ENCODE assay signal across 21 cellular contexts in the genomic region with DNA sequence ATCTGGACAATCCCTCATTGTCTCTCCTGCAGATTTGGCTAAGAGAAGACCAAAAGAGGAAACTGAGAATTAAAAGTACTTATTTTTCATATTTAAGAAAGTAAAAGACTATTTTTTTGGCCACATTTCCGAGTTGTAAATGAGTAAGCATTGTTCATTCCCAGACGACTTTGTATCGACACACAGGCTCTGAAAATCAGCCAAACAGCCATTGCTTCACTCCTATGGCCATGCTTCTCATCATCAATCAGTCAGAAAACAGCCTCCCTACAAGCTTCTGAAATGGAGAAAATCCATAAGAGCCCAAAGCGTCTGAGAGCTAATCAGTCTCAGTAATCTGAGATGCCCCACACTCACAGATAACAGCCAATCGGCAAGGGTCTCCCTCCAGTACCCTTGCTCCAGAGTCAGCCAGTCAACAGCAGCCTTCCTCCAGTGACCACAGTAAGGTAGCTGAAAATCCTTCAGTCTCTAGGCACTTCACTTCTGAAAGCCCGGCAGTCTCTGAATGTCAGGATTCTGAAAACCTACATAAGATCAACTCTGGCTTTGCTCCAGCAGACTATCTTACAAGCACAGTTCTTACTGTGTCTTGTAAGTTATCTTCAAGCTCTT. TPM values are rescaled to one million over a fixed set of nuclear protein-coding genes. Genes with fewer than 3 reads are reported as not detected.
A peak's percentile ranks its signal among the peaks of the same experiment; 100 is the strongest.
DNase-seq lines count a peak whose midpoint lies in the region; ATAC-seq, FAIRE-seq and TF ChIP-seq lines count a peak whose summit lies in the region.
"Had no signal": no experiment of that assay in that cellular context is flagged by ENCODE, and none has a peak within 500 bp of the region (broad histone marks: within the 10 kb centered on the region; RNA-seq: fewer than 3 reads in every experiment).

No MANE protein-coding gene starts in this region.

- H3K4me3 ChIP-seq in DOHH2 (ENCODE audit: low read length) (peak overlapping the region; percentile 36), Karpas-422 (ENCODE audit: low read length) (0 out of 2 replicates have a peak overlapping the region, but pooled peaks have one; percentile 11), H1 (ENCODE audit: extremely low read depth in 1 of 4, insufficient read depth in 2 of 4, low read depth in 3 of 4, low read length in 4 of 4) (no peak overlapping the region)
- H3K4me3 ChIP-seq: BLaER1, thyroid gland had no signal

- no peak overlapping the region for H4K5ac ChIP-seq in H1 (ENCODE audit: insufficient read length, low read depth, low read length)

- H2BK12ac ChIP-seq in H1 (ENCODE audit: low read depth, low read length), result no peak overlapping the region

- CTCF ChIA-PET in H1 (lab: Charles Lee; ENCODE audit: partially characterized antibody), result interaction anchor here (0.7 to 7.1 kb wide), 8 partner anchors 8 to 416 kb away, joined by 3 to 78 read pairs (median 3); no protein-coding TSS in a partner anchor

- no peak overlapping the region for H2BK20ac ChIP-seq in H1 (ENCODE audit: low read length)

- H3K36me3 ChIP-seq in DOHH2 (ENCODE audit: control insufficient read depth, low read length), result no peaks in the 10 kb centered on the region
- H3K36me3 ChIP-seq in Karpas-422 (ENCODE audit: insufficient read depth, low read length), result no peaks in the 10 kb centered on the region
- H3K36me3 ChIP-seq in H1 (ENCODE audit: control insufficient read depth in 2 of 4, insufficient read depth in 4 of 4, low read length in 3 of 4), result no peaks in the 10 kb centered on the region
- H3K36me3 ChIP-seq: BLaER1, thyroid gland had no signal

- H3K4me2 ChIP-seq in DOHH2 (ENCODE audit: low read length) (peak overlapping the region; percentile 77), Karpas-422 (ENCODE audit: low read depth, low read length, poor library complexity, severe bottlenecking) (peak overlapping the region; percentile 54), H1 (ENCODE audit: insufficient read depth in 1 of 2, low read depth in 2 of 2, low read length in 2 of 2) (peak overlapping the region; percentile 28 to 39; a peak in 3 of 4 replicates)
- H3K4me2 ChIP-seq: BLaER1, KMS-11 had no signal

- DNase-seq in Karpas-422 (peak; percentile 58), H1 (ENCODE audit: low read depth in 1 of 2, low spot score in 2 of 2) (peak; percentile 15 to 59), left lobe of liver (ENCODE audit: low spot score) (no peak), Right ventricle myocardium superior (no peak), GM19240 (ENCODE audit: insufficient read length, low spot score) (no peak)
- DNase-seq: activated CD4-positive, alpha-beta T cell treated with anti-CD3 and anti-CD28 coated beads for 48 hours; head of caudate nucleus; NCI-H1930; NCI-H446; stimulated activated naive B cell treated with anti-CD40 and anti-IgM and Interleukin-4, amounts not matched to agents 10 μg/mL and 1 μg/mL and 100 μg/mL, for 72 hours; thyroid gland had no signal

- TF ChIP-seq EP300 in H1 (IDR thresholded peaks at IDR 0.05; ENCODE audit: borderline replicate concordance in 1 of 2, low read depth in 2 of 2, low read length in 2 of 2), result no peak

- ATAC-seq in left lobe of liver (peak; percentile 51), GM21528 (IDR thresholded peaks at IDR 0.05; ENCODE audit: low FRiP score, unreplicated experiment) (no peak), Right ventricle myocardium superior (ENCODE audit: poor library complexity) (no peak), HG03039 (IDR thresholded peaks at IDR 0.05; ENCODE audit: unreplicated experiment) (no peak)
- ATAC-seq: activated naive CD4-positive, alpha-beta T cell treated with anti-CD3 and anti-CD28 coated beads, Interleukin-2, amount 50 U/mL, for 72 hours; stimulated activated naive B cell treated with anti-CD40 and anti-IgM and Interleukin-4, amounts not matched to agents 10 μg/mL and 1 μg/mL and 100 μg/mL, for 72 hours had no signal

- H3K23me2 ChIP-seq in H1 (ENCODE audit: low read depth, low read length), result no peaks in the 10 kb centered on the region

- H3K9me2 ChIP-seq in DOHH2 (replicated peaks; ENCODE audit: control insufficient read depth, low read length) (no peaks in the 10 kb centered on the region), Karpas-422 (replicated peaks; ENCODE audit: insufficient read depth, low read length) (no peaks in the 10 kb centered on the region)

- H3K18ac ChIP-seq in H1 (ENCODE audit: extremely low read depth, low read length), result peak overlapping the region; percentile 76; the same call in 1 of the 2 replicates

- no peaks in the 10 kb centered on the region for H3K79me1 ChIP-seq in H1 (ENCODE audit: low read depth, low read length)

- H3K4me1 ChIP-seq in DOHH2 (ENCODE audit: control insufficient read depth, low read length) (peaks cover 75% of the 10 kb centered on the region), Karpas-422 (ENCODE audit: low read length) (peaks cover 68% of the 10 kb centered on the region), H1 (replicated peaks in 1 of 4; ENCODE audit: control insufficient read depth in 3 of 4, insufficient read depth in 4 of 4, low read length in 3 of 4) (no peaks in the 10 kb centered on the region; a peak in 2 of 7 replicates)
- H3K4me1 ChIP-seq: BLaER1, parathyroid adenoma, thyroid gland had no signal

- H3K79me2 ChIP-seq in DOHH2 (ENCODE audit: control insufficient read depth, low read length) (no peaks in the 10 kb centered on the region), Karpas-422 (ENCODE audit: low read length) (no peaks in the 10 kb centered on the region), H1 (ENCODE audit: control insufficient read depth in 1 of 2, insufficient read depth in 2 of 2, low read length in 2 of 2) (no peaks in the 10 kb centered on the region)
- H3K79me2 ChIP-seq: parathyroid adenoma had no signal

- no peak for TF ChIP-seq POLR2A in H1 (IDR thresholded peaks at IDR 0.05; ENCODE audit: control extremely low read depth in 1 of 2, low read depth in 2 of 2, low read length in 2 of 2)

- H3K9me3 ChIP-seq in DOHH2 (ENCODE audit: control insufficient read depth, insufficient read depth, low read length), result peaks cover 9% of the 10 kb centered on the region; the same call in 1 of the 2 replicates
- H3K9me3 ChIP-seq in Karpas-422 (ENCODE audit: low read length), result no peaks in the 10 kb centered on the region
- peaks cover 0 to 3% of the 10 kb centered on the region in 2 experiments; a peak in 1 of 4 replicates for H3K9me3 ChIP-seq in H1 (ENCODE audit: insufficient read depth in 2 of 2, low read depth in 1 of 2, low read length in 1 of 2)
- H3K9me3 ChIP-seq: BLaER1, thyroid gland had no signal

- H3K14ac ChIP-seq in H1 (ENCODE audit: insufficient read length), result no peak overlapping the region

- peak overlapping the region; percentile 30; the same call in 1 of the 2 replicates for H3K9ac ChIP-seq in Karpas-422 (ENCODE audit: low read length)
- H3K9ac ChIP-seq in H1 (replicated peaks in 1 of 4; ENCODE audit: extremely low read depth in 1 of 4, low read depth in 3 of 4, low read length in 3 of 4), result no peak overlapping the region; a peak in 1 of 7 replicates
- H3K9ac ChIP-seq: BLaER1, KMS-11, parathyroid adenoma had no signal

- H2AFZ ChIP-seq in Karpas-422 (ENCODE audit: low read length), result peak overlapping the region; percentile 61
- peak overlapping the region; percentile 60 for H2AFZ ChIP-seq in H1 (ENCODE audit: low read length)
- H2AFZ ChIP-seq: parathyroid adenoma had no signal

- FAIRE-seq in H1 (lab: Jason Lieb, UNC), result peak; percentile 98
- FAIRE-seq: GM18507, islet of Langerhans had no signal

- no peak overlapping the region for H2BK120ac ChIP-seq in H1 (replicated peaks; ENCODE audit: low read depth, low read length)

- no peak overlapping the region for H3K4ac ChIP-seq in H1 (replicated peaks; ENCODE audit: insufficient read length, low read depth, low read length)

- H3F3A ChIP-seq in DOHH2 (ENCODE audit: control insufficient read depth, insufficient read depth), result peaks cover 30% of the 10 kb centered on the region

- no peak overlapping the region for H4K8ac ChIP-seq in H1 (ENCODE audit: extremely low read depth, insufficient read depth, low read length)

- no peak overlapping the region for H2BK15ac ChIP-seq in H1 (ENCODE audit: low read length)

- H3K27me3 ChIP-seq in DOHH2 (ENCODE audit: control insufficient read depth, low read length) (no peaks in the 10 kb centered on the region), Karpas-422 (ENCODE audit: low read length) (no peaks in the 10 kb centered on the region), H1 (replicated peaks in 1 of 4; ENCODE audit: control insufficient read depth in 3 of 4, extremely low read depth in 1 of 4, insufficient read depth in 3 of 4, low read length in 3 of 4) (no peaks in the 10 kb centered on the region)
- H3K27me3 ChIP-seq: BLaER1, thyroid gland had no signal

- no peak for TF ChIP-seq RAD21 in H1 (IDR thresholded peaks at IDR 0.05 in 1 of 2, conservative IDR thresholded peaks at IDR 0.05 in 1 of 2; ENCODE audit: low read depth in 2 of 2, low read length in 2 of 2)

- H4K20me1 ChIP-seq in DOHH2 (ENCODE audit: control insufficient read depth, insufficient read depth, low read depth, low read length), result no peaks in the 10 kb centered on the region
- H4K20me1 ChIP-seq in Karpas-422 (ENCODE audit: insufficient read depth, low read depth, low read length), result no peaks in the 10 kb centered on the region
- no peaks in the 10 kb centered on the region for H4K20me1 ChIP-seq in H1 (replicated peaks in 1 of 2; ENCODE audit: control insufficient read depth in 1 of 2, insufficient read depth in 2 of 2, low read length in 2 of 2)
- H4K20me1 ChIP-seq: BLaER1 had no signal

- H3K56ac ChIP-seq in H1 (replicated peaks; ENCODE audit: insufficient read length, low read depth, low read length), result no peak overlapping the region

- POLR2A ChIA-PET in H1 (lab: Charles Lee; ENCODE audit: partially characterized antibody), result interaction anchor here (0.6 to 1.4 kb wide), 3 partner anchors 30 to 360 kb away, joined by 3 to 10 read pairs (median 3); partner anchors contain the start of gene CDO1

- H3K23ac ChIP-seq in H1 (ENCODE audit: insufficient read length), result no peak overlapping the region

- no peak overlapping the region for H4K91ac ChIP-seq in H1 (replicated peaks; ENCODE audit: insufficient read length, low read length)

- peak overlapping the region; percentile 94 for H3K27ac ChIP-seq in DOHH2 (ENCODE audit: low read depth, low read length)
- peak overlapping the region; percentile 50 for H3K27ac ChIP-seq in Karpas-422 (ENCODE audit: low read length)
- no peak overlapping the region for H3K27ac ChIP-seq in H1 (ENCODE audit: low read depth, low read length)
- H3K27ac ChIP-seq: BLaER1, KMS-11, parathyroid adenoma, thyroid gland had no signal

- H2AK5ac ChIP-seq in H1 (ENCODE audit: low read depth, low read length), result no peak overlapping the region

- no peak overlapping the region for H2BK5ac ChIP-seq in H1 (ENCODE audit: low read depth, low read length)

- TF ChIP-seq CTCF in DOHH2 (IDR thresholded peaks at IDR 0.05; ENCODE audit: low read depth, low read length, poor library complexity, severe bottlenecking), result no peak
- no peak for TF ChIP-seq CTCF in H1 (IDR thresholded peaks at IDR 0.05; ENCODE audit: control extremely low read depth in 1 of 3, insufficient read depth in 1 of 3, low read depth in 1 of 3, low read length in 3 of 3)

- 45% methylated on average over 6 of the region's 6 CpGs; no CpG with 5 or more reads in 1 of the 2 experiments for WGBS in H1 (ENCODE audit: extremely low coverage in 1 of 2, insufficient coverage in 1 of 2, insufficient read length in 1 of 2, insufficient replicate concordance in 2 of 2, low coverage in 1 of 2, low lambda C conversion rate in 2 of 2, missing lambda C conversion rate in 1 of 2), 2 experiments

- intact Hi-C loops in Right ventricle myocardium superior (cut with DNase I), result no loop called here

RNA-seq across cellular contexts. Expression of gene CDO1, which starts 31.0 kb away (rescaled TPM):
- total RNA-seq in Karpas-422 (2014; rRNA removed; shearing (Covaris generic); ENCODE audit: low replicate concordance), result not detected in 2 replicates
- total RNA-seq in H1 (2021; fragmentation: NEBNext Ultra II Directional; extraction: Animal tissue kit (Norgen Biotek cat#: 25700)), result 25.4 and 26.1 TPM in 2 replicates
- 29.5 and 47.1 TPM in 2 replicates for polyA plus RNA-seq in H1 (2011; rRNA removed)
- 41.9 TPM for polyA plus RNA-seq in H1 (2011; cell fraction: cytosol; rRNA removed)
- polyA plus RNA-seq in H1 (2011; cell fraction: nucleus; rRNA removed), result 46.2 TPM
- 20.2 to 26.1 TPM (median 21.1 TPM) in 4 replicates for polyA plus RNA-seq in H1 (2012, experiment 1 of 2)
- 2.6 TPM for polyA plus RNA-seq in H1 (2012, experiment 2 of 2)
- 15.1 TPM for polyA plus RNA-seq in H1 (2013, experiment 1 of 2)
- polyA plus RNA-seq in H1 (2013, experiment 2 of 2), result 12.5 TPM
- 16.6 and 23.0 TPM in 2 replicates for polyA minus RNA-seq in H1 (2011; rRNA and poly(A)+ RNA removed)
- 29.2 TPM for polyA minus RNA-seq in H1 (2011; cell fraction: cytosol; rRNA and poly(A)+ RNA removed)
- polyA minus RNA-seq in H1 (2011; cell fraction: nucleus; rRNA and poly(A)+ RNA removed), result 30.5 TPM
- 130 TPM for total RNA-seq in left lobe of liver
- 9.2 TPM for total RNA-seq in Right ventricle myocardium superior
- total RNA-seq: lung microvascular endothelial cell had no signal

RNA-seq across cellular contexts. Expression of gene ATG12, which starts 55.9 kb away (rescaled TPM):
- 34.2 and 59.3 TPM in 2 replicates for total RNA-seq in Karpas-422 (2014; rRNA removed; shearing (Covaris generic); ENCODE audit: low replicate concordance)
- total RNA-seq in H1 (2021; fragmentation: NEBNext Ultra II Directional; extraction: Animal tissue kit (Norgen Biotek cat#: 25700)), result 49.3 and 51.4 TPM in 2 replicates
- 11.2 and 23.8 TPM in 2 replicates for polyA plus RNA-seq in H1 (2011; rRNA removed)
- polyA plus RNA-seq in H1 (2011; cell fraction: cytosol; rRNA removed), result 32.3 TPM
- polyA plus RNA-seq in H1 (2011; cell fraction: nucleus; rRNA removed), result 13.1 TPM
- 25.7 to 55.8 TPM (median 35.8 TPM) in 4 replicates for polyA plus RNA-seq in H1 (2012, experiment 1 of 2)
- 18.2 TPM for polyA plus RNA-seq in H1 (2012, experiment 2 of 2)
- polyA plus RNA-seq in H1 (2013, experiment 1 of 2), result 35.6 TPM
- 39.7 TPM for polyA plus RNA-seq in H1 (2013, experiment 2 of 2)
- 24.0 and 47.7 TPM in 2 replicates for polyA minus RNA-seq in H1 (2011; rRNA and poly(A)+ RNA removed)
- 22.2 TPM for polyA minus RNA-seq in H1 (2011; cell fraction: cytosol; rRNA and poly(A)+ RNA removed)
- 69.0 TPM for polyA minus RNA-seq in H1 (2011; cell fraction: nucleus; rRNA and poly(A)+ RNA removed)
- total RNA-seq in left lobe of liver, result 17.0 TPM
- total RNA-seq in Right ventricle myocardium superior, result 23.0 TPM

RNA-seq across cellular contexts. Expression of gene AP3S1, which starts 56.2 kb away (rescaled TPM):
- 137 and 188 TPM in 2 replicates for total RNA-seq in Karpas-422 (2014; rRNA removed; shearing (Covaris generic); ENCODE audit: low replicate concordance)
- total RNA-seq in H1 (2021; fragmentation: NEBNext Ultra II Directional; extraction: Animal tissue kit (Norgen Biotek cat#: 25700)), result 72.7 and 93.0 TPM in 2 replicates
- polyA plus RNA-seq in H1 (2011; rRNA removed), result 15.1 and 26.6 TPM in 2 replicates
- 48.4 TPM for polyA plus RNA-seq in H1 (2011; cell fraction: cytosol; rRNA removed)
- polyA plus RNA-seq in H1 (2011; cell fraction: nucleus; rRNA removed), result 5.2 TPM
- 29.4 to 56.2 TPM (median 32.6 TPM) in 4 replicates for polyA plus RNA-seq in H1 (2012, experiment 1 of 2)
- polyA plus RNA-seq in H1 (2012, experiment 2 of 2), result 21.1 TPM
- 35.4 TPM for polyA plus RNA-seq in H1 (2013, experiment 1 of 2)
- polyA plus RNA-seq in H1 (2013, experiment 2 of 2), result 36.2 TPM
- polyA minus RNA-seq in H1 (2011; rRNA and poly(A)+ RNA removed), result 8.3 and 10.3 TPM in 2 replicates
- 13.7 TPM for polyA minus RNA-seq in H1 (2011; cell fraction: cytosol; rRNA and poly(A)+ RNA removed)
- polyA minus RNA-seq in H1 (2011; cell fraction: nucleus; rRNA and poly(A)+ RNA removed), result 19.3 TPM
- total RNA-seq in left lobe of liver (36.6 TPM), Right ventricle myocardium superior (49.1 TPM)

Comparison
In these comparisons a context has a peak if more than half of its experiments do, and no peak if none do; other contexts are left out.
1. H3K4me3 ChIP-seq: peak in DOHH2 (single experiment) and Karpas-422 (single experiment); none in H1 (0 of 4).
2. DNase-seq: peak in Karpas-422 (single experiment) and H1 (2 of 2); none in left lobe of liver (single experiment), Right ventricle myocardium superior (single experiment) and GM19240 (single experiment).
3. RNA of gene CDO1, which starts 31.0 kb away (total RNA-seq): 130 TPM in left lobe of liver (single experiment), 25.4 to 26.1 TPM in H1 and 9.2 TPM in Right ventricle myocardium superior (single experiment); not detected in Karpas-422; every median in the first group is over 10 times any median in the second.
4. Peak in every context shown above with its lines, with median percentiles within 50 percentile points of each other: H3K4me2 ChIP-seq.